In the genomic region with DNA sequence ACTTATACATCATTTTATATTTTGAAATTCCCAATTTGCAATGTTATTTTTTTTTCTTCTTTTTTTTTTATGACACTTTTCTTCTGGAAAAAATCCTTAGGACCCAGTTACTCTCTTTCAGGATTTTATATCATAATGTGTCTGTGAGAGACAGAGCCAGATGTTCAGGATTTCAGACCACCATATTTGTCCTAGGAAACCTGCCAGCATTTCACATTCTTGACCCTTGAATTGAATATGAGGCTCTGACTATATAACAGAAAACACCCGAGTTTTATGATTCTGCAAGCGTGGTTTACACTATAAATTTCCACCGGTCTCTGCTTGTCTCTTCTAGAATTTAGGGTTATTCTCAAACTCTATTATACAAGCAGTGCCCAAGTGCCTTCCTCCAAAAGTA, we compare ENCODE assay signal across 22 cellular contexts.
"Had no signal": no experiment of that assay in that cellular context is flagged by ENCODE, and none has a peak within 500 bp of the region (broad histone marks: within the 10 kb centered on the region; RNA-seq: fewer than 3 reads in every experiment).

No MANE protein-coding gene starts in this region.

- H3K27ac ChIP-seq: dorsolateral prefrontal cortex, epithelial cell of prostate, gastrocnemius medialis, neural progenitor cell, parathyroid adenoma, right lobe of liver, stomach, thyroid gland had no signal

- H3K36me3 Mint-ChIP-seq: naive B cell; natural killer cell treated with Interleukin-12 subunit alpha and Interleukin-12 subunit beta and Interleukin-15 and Interleukin-18, amount 100 ng/mL, for 72 hours; neural progenitor cell; stimulated activated effector memory CD8-positive, alpha-beta T cell treated with anti-CD3 and anti-CD28 coated beads, Interleukin-12 subunit alpha, Interleukin-12 subunit beta, amount 100 ng/mL, for 72 hours had no signal

- H3K27me3 ChIP-seq: dorsolateral prefrontal cortex, gastrocnemius medialis, neural progenitor cell, right lobe of liver, stomach, thyroid gland had no signal

- H3K4me3 Mint-ChIP-seq: memory B cell; naive B cell; natural killer cell treated with Interleukin-12 subunit alpha and Interleukin-12 subunit beta and Interleukin-15 and Interleukin-18, amount 100 ng/mL, for 72 hours; neural progenitor cell; stimulated activated effector memory CD8-positive, alpha-beta T cell treated with anti-CD3 and anti-CD28 coated beads, Interleukin-12 subunit alpha, Interleukin-12 subunit beta, amount 100 ng/mL, for 72 hours had no signal

- H3K9me3 ChIP-seq: gastrocnemius medialis, right lobe of liver, stomach, thyroid gland had no signal

- ATAC-seq: esophagus mucosa; gastrocnemius medialis; left lobe of liver; natural killer cell treated with Interleukin-12 subunit alpha and Interleukin-12 subunit beta and Interleukin-15 and Interleukin-18, amount 100 ng/mL, for 72 hours; right lobe of liver; stimulated activated effector memory CD8-positive, alpha-beta T cell treated with anti-CD3 and anti-CD28 coated beads, Interleukin-12 subunit alpha, Interleukin-12 subunit beta, amount 100 ng/mL, for 72 hours had no signal

- H3K9me3 Mint-ChIP-seq: memory B cell; natural killer cell treated with Interleukin-12 subunit alpha and Interleukin-12 subunit beta and Interleukin-15 and Interleukin-18, amount 100 ng/mL, for 72 hours; stimulated activated effector memory CD8-positive, alpha-beta T cell treated with anti-CD3 and anti-CD28 coated beads, Interleukin-12 subunit alpha, Interleukin-12 subunit beta, amount 100 ng/mL, for 72 hours had no signal

- DNase-seq: dorsolateral prefrontal cortex; effector CD4-positive, alpha-beta T cell; gastrocnemius medialis; head of caudate nucleus; naive B cell; right lobe of liver; stimulated activated CD4-positive, alpha-beta T cell treated with anti-CD3 and anti-CD28 coated beads, Interleukin-2, amount 100 ng/mL, for 24 hours; stimulated activated CD4-positive, alpha-beta T cell treated with anti-CD3 and anti-CD28 coated beads, Interleukin-4, amount 100 ng/mL, for 24 hours; stimulated activated naive CD4-positive, alpha-beta T cell treated with Interleukin-2 at 50 U/mL for 16 hours; stomach; thyroid gland; trophoblast cell had no signal

- H3K27me3 Mint-ChIP-seq: memory B cell, naive B cell, progenitor cell of endocrine pancreas had no signal

- H3K4me3 ChIP-seq: dorsolateral prefrontal cortex, gastrocnemius medialis, lung, neural progenitor cell, right lobe of liver, stomach, thyroid gland had no signal

- H3K27ac Mint-ChIP-seq: memory B cell; naive B cell; natural killer cell treated with Interleukin-12 subunit alpha and Interleukin-12 subunit beta and Interleukin-15 and Interleukin-18, amount 100 ng/mL, for 72 hours; neural progenitor cell; progenitor cell of endocrine pancreas; stimulated activated effector memory CD8-positive, alpha-beta T cell treated with anti-CD3 and anti-CD28 coated beads, Interleukin-12 subunit alpha, Interleukin-12 subunit beta, amount 100 ng/mL, for 72 hours had no signal

- H3K36me3 ChIP-seq: gastrocnemius medialis, neural progenitor cell, right lobe of liver, stomach, thyroid gland had no signal

- H3K4me1 ChIP-seq: gastrocnemius medialis, parathyroid adenoma, right lobe of liver, stomach, thyroid gland had no signal
